In genomic region chr9:98806394-98807069, GRCh38 we compare ENCODE assay signal across 8 cellular contexts. TPM values are rescaled to one million over a fixed set of nuclear protein-coding genes. Genes with fewer than 3 reads are reported as not detected.
DNase-seq lines count a peak whose midpoint lies in the region; ATAC-seq and TF ChIP-seq lines count a peak whose summit lies in the region.

No MANE protein-coding gene starts in this region.

- no peaks in the 10 kb centered on the region; the same call in 1 of the 2 replicates for H3F3A ChIP-seq in SU-DHL-6 (ENCODE audit: insufficient read depth)

- no peaks in the 10 kb centered on the region for H4K20me1 ChIP-seq in SU-DHL-6 (ENCODE audit: low read depth, low read length)

- intact Hi-C loops in stomach (cut with DNase I; ENCODE audit: low total_unique reads): no loop called here

- TF ChIP-seq CTCF in SU-DHL-6 (IDR thresholded peaks at IDR 0.05; ENCODE audit: insufficient read depth, low read length, poor library complexity, severe bottlenecking) (no peak), foreskin fibroblast (IDR thresholded peaks at IDR 0.05; ENCODE audit: low read depth, low read length) (peak; percentile 23), stomach (IDR thresholded peaks at IDR 0.05) (peak in 1 of 7 experiments; percentile 18)

- H3K27ac Mint-ChIP-seq in T-helper 1 cell treated with Interleukin-12 subunit alpha and Interleukin-12 subunit beta and Interleukin-4 antibody, amounts not matched to agents 30 μg/mL and 1 μg/mL, for 36 hours: no peak overlapping the region

- TF ChIP-seq EP300 in stomach (IDR thresholded peaks at IDR 0.05): peak; percentile 17

- no peaks in the 10 kb centered on the region for H3K9me2 ChIP-seq in SU-DHL-6 (replicated peaks; ENCODE audit: insufficient read depth, low read length)

- H3K4me2 ChIP-seq in SU-DHL-6 (ENCODE audit: low read depth, low read length, poor library complexity, severe bottlenecking): peak overlapping the region; percentile 96

- H3K4me3 ChIP-seq in SU-DHL-6 (ENCODE audit: insufficient read depth, low read length, poor library complexity, severe bottlenecking): no peak overlapping the region
- H3K4me3 ChIP-seq in foreskin fibroblast (ENCODE audit: low read depth in 1 of 2, low read length in 2 of 2): no peak overlapping the region
- H3K4me3 ChIP-seq in stomach: peak overlapping the region in 3 of 4 donors; percentile 53 to 62 (median 57)

- no peaks in the 10 kb centered on the region for H3K27me3 ChIP-seq in SU-DHL-6 (ENCODE audit: low read length)
- H3K27me3 ChIP-seq in stomach: peaks cover 0 to 9% (median 0%) of the 10 kb centered on the region in 3 donors

- H3K4me1 ChIP-seq in stomach: peaks cover 38 to 81% (median 66%) of the 10 kb centered on the region in 4 donors

- no peaks in the 10 kb centered on the region for H3K79me2 ChIP-seq in SU-DHL-6 (ENCODE audit: insufficient read depth, low read length)

- ATAC-seq in GM19023 (IDR thresholded peaks at IDR 0.05; ENCODE audit: unreplicated experiment): no peak
- no peak for ATAC-seq in GM19455 (IDR thresholded peaks at IDR 0.05; ENCODE audit: unreplicated experiment)
- ATAC-seq in GM18519 (IDR thresholded peaks at IDR 0.05; ENCODE audit: low FRiP score, unreplicated experiment): no peak

- peak overlapping the region; percentile 64 for H3K9ac ChIP-seq in SU-DHL-6 (ENCODE audit: low read length)

- 51 to 72% (median 64%) methylated on average over 9 of the region's 9 CpGs for WGBS in stomach, 5 donors

- DNase-seq in T-helper 1 cell (no peak), foreskin fibroblast (peak in 1 of 2 donors; percentile 55), stomach (no peak)

- peaks cover 11% of the 10 kb centered on the region for H3K4me1 Mint-ChIP-seq in T-helper 1 cell treated with Interleukin-12 subunit alpha and Interleukin-12 subunit beta and Interleukin-4 antibody, amounts not matched to agents 30 μg/mL and 1 μg/mL, for 36 hours (ENCODE audit: low read depth)

- H3K27me3 Mint-ChIP-seq in T-helper 1 cell treated with Interleukin-12 subunit alpha and Interleukin-12 subunit beta and Interleukin-4 antibody, amounts not matched to agents 30 μg/mL and 1 μg/mL, for 36 hours (ENCODE audit: low read depth): peaks cover 54% of the 10 kb centered on the region

- no peaks in the 10 kb centered on the region for H3K9me3 ChIP-seq in SU-DHL-6 (ENCODE audit: insufficient read depth, low read length)
- H3K9me3 ChIP-seq in stomach: no peaks in the 10 kb centered on the region

- no peak overlapping the region for H3K27ac ChIP-seq in SU-DHL-6 (ENCODE audit: low read depth, low read length)
- H3K27ac ChIP-seq in stomach: peak overlapping the region; percentile 22 to 85 (median 66)

- H3K36me3 Mint-ChIP-seq in T-helper 1 cell treated with Interleukin-12 subunit alpha and Interleukin-12 subunit beta and Interleukin-4 antibody, amounts not matched to agents 30 μg/mL and 1 μg/mL, for 36 hours (ENCODE audit: low read depth): no peaks in the 10 kb centered on the region

- H3K4me3 Mint-ChIP-seq in T-helper 1 cell treated with Interleukin-12 subunit alpha and Interleukin-12 subunit beta and Interleukin-4 antibody, amounts not matched to agents 30 μg/mL and 1 μg/mL, for 36 hours: peak overlapping the region; percentile 83

- peak overlapping the region; percentile 88 for H2AFZ ChIP-seq in SU-DHL-6 (ENCODE audit: low read depth, low read length, severe bottlenecking)

- no peak for TF ChIP-seq POLR2A in stomach (IDR thresholded peaks at IDR 0.05)

- H3K9me3 Mint-ChIP-seq in T-helper 1 cell treated with Interleukin-12 subunit alpha and Interleukin-12 subunit beta and Interleukin-4 antibody, amounts not matched to agents 30 μg/mL and 1 μg/mL, for 36 hours: no peaks in the 10 kb centered on the region

- H3K36me3 ChIP-seq in SU-DHL-6 (ENCODE audit: low read length) (no peaks in the 10 kb centered on the region), stomach (no peaks in the 10 kb centered on the region)

RNA-seq across cellular contexts. Expression of gene GALNT12, which starts 0.9 kb away (rescaled TPM):
- total RNA-seq in stomach: 100 to 1,000 TPM in 2 of 5 donors, 10 to 100 TPM in 3; 27.7 to 212 (median 60.3) TPM
- polyA plus RNA-seq in stomach: 10 to 100 TPM in 2 of 3 donors, 1 to 10 TPM in 1; 9.0 to 19.4 (median 10.0) TPM

RNA-seq across cellular contexts. Expression of gene ANKS6, which starts 10.2 kb away (rescaled TPM):
- total RNA-seq in stomach: 10 to 100 TPM; 10.7 to 75.0 (median 26.3) TPM
- polyA plus RNA-seq in stomach: 10 to 100 TPM; 16.8 to 20.2 (median 18.8) TPM

Comparison
In these comparisons a context has a peak if more than half of its experiments do, and no peak if none do; other contexts are left out.
1. H3K4me3 ChIP-seq: peak in stomach (3 of 4); none in SU-DHL-6 (single experiment) and foreskin fibroblast (0 of 2).